In the genomic region with DNA sequence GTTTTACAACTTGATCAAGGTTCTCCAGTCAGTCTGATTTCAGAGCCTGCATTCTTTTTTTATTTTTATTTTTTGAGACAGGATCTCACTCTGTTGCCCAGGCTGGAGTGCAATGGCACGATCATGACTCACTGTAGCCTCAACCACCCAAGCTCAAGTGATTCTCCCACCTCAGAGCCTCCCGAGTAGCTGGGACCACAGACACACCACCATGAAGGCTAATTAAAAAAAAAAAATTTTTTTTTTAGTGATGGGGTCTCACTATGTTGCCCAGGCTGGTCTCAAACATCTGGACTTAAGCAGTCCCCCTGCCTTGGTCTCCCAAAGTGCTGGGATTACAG, we compare ENCODE assay signal across 25 cellular contexts.
DNase-seq lines count a peak whose midpoint lies in the region; ATAC-seq, FAIRE-seq and TF ChIP-seq lines count a peak whose summit lies in the region.
"Had no signal": no experiment of that assay in that cellular context is flagged by ENCODE, and none has a peak within 500 bp of the region (broad histone marks: within the 10 kb centered on the region; RNA-seq: fewer than 3 reads in every experiment).

No MANE protein-coding gene starts in this region.

- H3K36me3 ChIP-seq in PC-3 (ENCODE audit: low read depth, low read length) (no peaks in the 10 kb centered on the region), brain microvascular endothelial cell (replicated peaks) (no peaks in the 10 kb centered on the region), rectal smooth muscle tissue (ENCODE audit: control insufficient read depth, insufficient read depth, low read length) (no peaks in the 10 kb centered on the region)
- H3K36me3 ChIP-seq: neural progenitor cell, tibial nerve had no signal

- H3K27me3 ChIP-seq in PC-3 (ENCODE audit: low read length) = no peaks in the 10 kb centered on the region
- H3K27me3 ChIP-seq in brain microvascular endothelial cell (replicated peaks) = no peaks in the 10 kb centered on the region
- H3K27me3 ChIP-seq in rectal smooth muscle tissue (ENCODE audit: control insufficient read depth, insufficient read depth, low read length) = no peaks in the 10 kb centered on the region
- H3K27me3 ChIP-seq: neural progenitor cell, tibial nerve had no signal

- no peaks in the 10 kb centered on the region for H3K9me2 ChIP-seq in PC-3 (replicated peaks; ENCODE audit: low read length)

- H4K20me1 ChIP-seq in PC-3 (ENCODE audit: low read length) = no peaks in the 10 kb centered on the region

- no peak for TF ChIP-seq POLR2A in A549 (IDR thresholded peaks at IDR 0.05; ENCODE audit: low read length)

- WGBS in A549 (ENCODE audit: missing lambda C conversion rate) = 56% methylated on average over 2 of the region's 2 CpGs

- no peak for FAIRE-seq in A549 (lab: Jason Lieb, UNC)
- FAIRE-seq: islet of Langerhans had no signal

- peaks cover 54% of the 10 kb centered on the region for H3K4me1 ChIP-seq in A549
- H3K4me1 ChIP-seq in PC-3 (ENCODE audit: insufficient read depth, low read length) = peaks cover 39% of the 10 kb centered on the region
- H3K4me1 ChIP-seq in rectal smooth muscle tissue (ENCODE audit: control insufficient read depth, insufficient read depth, low read length) = peaks cover 15% of the 10 kb centered on the region

- POLR2A ChIA-PET in A549 (lab: Yijun Ruan, JAX) = no interaction called here
- POLR2A ChIA-PET in PC-3 (lab: Charles Lee; ENCODE audit: unreplicated experiment) = no interaction called here

- no peak overlapping the region for H3K27ac Mint-ChIP-seq in activated T-cell treated with anti-CD3 and anti-CD28 coated beads, Interleukin-2, amount 50 U/mL, for 24 hours
- H3K27ac Mint-ChIP-seq: progenitor cell of endocrine pancreas, T-cell had no signal

- peak overlapping the region; percentile 82 to 83 for H3K27ac ChIP-seq in A549
- peak overlapping the region; percentile 98 for H3K27ac ChIP-seq in PC-3 (ENCODE audit: low read length)
- peak overlapping the region; percentile 99 for H3K27ac ChIP-seq in brain microvascular endothelial cell
- peak overlapping the region; percentile 82 for H3K27ac ChIP-seq in rectal smooth muscle tissue (ENCODE audit: low read depth, low read length)
- H3K27ac ChIP-seq: epithelial cell of prostate, neural progenitor cell had no signal

- H3K79me2 ChIP-seq in PC-3 (ENCODE audit: low read length) = no peaks in the 10 kb centered on the region

- no peaks in the 10 kb centered on the region for H3K36me3 Mint-ChIP-seq in activated T-cell treated with anti-CD3 and anti-CD28 coated beads, Interleukin-2, amount 50 U/mL, for 24 hours (ENCODE audit: low read depth)
- H3K36me3 Mint-ChIP-seq: neural progenitor cell, T-cell had no signal

- no peaks in the 10 kb centered on the region for H3K9me3 Mint-ChIP-seq in activated T-cell treated with anti-CD3 and anti-CD28 coated beads, Interleukin-2, amount 50 U/mL, for 24 hours
- H3K9me3 Mint-ChIP-seq: neural progenitor cell, T-cell had no signal

- TF ChIP-seq EP300 in A549 (IDR thresholded peaks at IDR 0.05) = no peak

- H3K4me3 Mint-ChIP-seq in activated T-cell treated with anti-CD3 and anti-CD28 coated beads, Interleukin-2, amount 50 U/mL, for 24 hours = no peak overlapping the region
- H3K4me3 Mint-ChIP-seq: neural progenitor cell, T-cell had no signal

- H3K4me3 ChIP-seq in A549 = no peak overlapping the region
- H3K4me3 ChIP-seq in PC-3 (ENCODE audit: low read length) = no peak overlapping the region
- no peak overlapping the region for H3K4me3 ChIP-seq in brain microvascular endothelial cell (ENCODE audit: low read depth, low read length)
- no peak overlapping the region for H3K4me3 ChIP-seq in rectal smooth muscle tissue (ENCODE audit: low read length)
- H3K4me3 ChIP-seq: neural progenitor cell, tibial nerve had no signal

- peaks cover 27% of the 10 kb centered on the region for H3K27me3 Mint-ChIP-seq in activated T-cell treated with anti-CD3 and anti-CD28 coated beads, Interleukin-2, amount 50 U/mL, for 24 hours

- H3K4me2 ChIP-seq in A549 (peak overlapping the region; percentile 61), PC-3 (ENCODE audit: low read length) (no peak overlapping the region)
- H3K4me2 ChIP-seq: neural progenitor cell had no signal

- BruUV-seq in PC-3 (replicated peaks; lab: Mats Ljungman, UMichigan) = no TSS peak

- TF ChIP-seq RAD21 in A549 (conservative IDR thresholded peaks at IDR 0.05 in 1 of 2, IDR thresholded peaks at IDR 0.05 in 1 of 2) = no peak

- CTCF ChIA-PET in A549 (lab: Yijun Ruan, JAX) = no interaction called here
- CTCF ChIA-PET in PC-3 (lab: Charles Lee) = interaction anchor here (0.6 kb wide), 1 partner anchor 73 kb away, joined by 13 read pairs; no protein-coding TSS in a partner anchor

- no peak for TF ChIP-seq CTCF in A549 (IDR thresholded peaks at IDR 0.05)
- no peak for TF ChIP-seq CTCF in PC-3 (conservative IDR thresholded peaks at IDR 0.05; ENCODE audit: low read depth, low read length)
- no peak for TF ChIP-seq CTCF in brain microvascular endothelial cell (IDR thresholded peaks at IDR 0.05; ENCODE audit: low read depth, low read length, missing control alignments)

- H3K9ac ChIP-seq in PC-3 (ENCODE audit: low read length) (peak overlapping the region; percentile 44), rectal smooth muscle tissue (ENCODE audit: low read length) (no peak overlapping the region)
- H3K9ac ChIP-seq: neural progenitor cell had no signal

- H3F3A ChIP-seq in PC-3 (ENCODE audit: low read length, unreplicated experiment) = peaks cover 3% of the 10 kb centered on the region

- no peaks in the 10 kb centered on the region for H3K4me1 Mint-ChIP-seq in activated T-cell treated with anti-CD3 and anti-CD28 coated beads, Interleukin-2, amount 50 U/mL, for 24 hours (ENCODE audit: low read depth)
- H3K4me1 Mint-ChIP-seq: T-cell had no signal

- no peak overlapping the region for H2AFZ ChIP-seq in PC-3 (ENCODE audit: low read length)
- H2AFZ ChIP-seq: neural progenitor cell had no signal

- in situ Hi-C loops in brain microvascular endothelial cell (cut with HindIII; ENCODE audit: low pct_ligation_motif_present, low sequenced_read_pairs) = no loop called here

- no peak for DNase-seq in A549 (ENCODE audit: low read depth in 1 of 2, low spot score in 1 of 2)
- DNase-seq in PC-3 = no peak
- DNase-seq in brain microvascular endothelial cell = no peak
- DNase-seq in HuH-7 (ENCODE audit: low spot score) = no peak
- DNase-seq in activated T-cell treated with anti-CD3 and anti-CD28 coated beads, Interleukin-2, amount 50 U/mL, for 24 hours = no peak
- DNase-seq: activated CD4-positive, alpha-beta T cell treated with anti-CD3 and anti-CD28 coated beads for 1 hour; activated naive CD4-positive, alpha-beta T cell; activated T-cell treated with anti-CD3 and anti-CD28 coated beads, Interleukin-2, amount 50 U/mL, for 1 hour; COR-L47; DND-41; foreskin melanocyte; NCI-H146; NCI-H526; Right ventricle myocardium superior; stimulated activated CD4-positive, alpha-beta T cell treated with anti-CD3 and anti-CD28 coated beads, Interleukin-2, amount 100 ng/mL, for 48 hours; stimulated activated naive CD4-positive, alpha-beta T cell treated with Interleukin-2 at 50 U/mL for 16 hours; T-cell had no signal

- ATAC-seq in A549 = no peak
- ATAC-seq in PC-3 = peak; percentile 20
- ATAC-seq in HG03520 (IDR thresholded peaks at IDR 0.05; ENCODE audit: unreplicated experiment) = no peak
- no peak for ATAC-seq in HG02852 (IDR thresholded peaks at IDR 0.05; ENCODE audit: unreplicated experiment)
- ATAC-seq: T-cell had no signal

- intact Hi-C loops in PC-3 (cut with micrococcal nuclease) = loop anchor here (1.0 to 5.0 kb wide), 2 partner anchors 33 to 131 kb away; no protein-coding TSS in a partner anchor

- H3K9me3 ChIP-seq in A549 (no peaks in the 10 kb centered on the region), PC-3 (ENCODE audit: low read length) (no peaks in the 10 kb centered on the region; the same call in 1 of the 2 replicates)
- H3K9me3 ChIP-seq: tibial nerve had no signal

TF ChIP-seq in A549, 52 proteins besides CTCF, POLR2A, EP300 and RAD21:
- TF ChIP-seq EHMT2 (IDR thresholded peaks at IDR 0.05; ENCODE audit: low read depth) (no peak), MYC (IDR thresholded peaks at IDR 0.05; ENCODE audit: borderline replicate concordance, low read length) (no peak), EHF (CRISPR knock-in tag; IDR thresholded peaks at IDR 0.05) (no peak)
- TF ChIP-seq, protein P1, sequence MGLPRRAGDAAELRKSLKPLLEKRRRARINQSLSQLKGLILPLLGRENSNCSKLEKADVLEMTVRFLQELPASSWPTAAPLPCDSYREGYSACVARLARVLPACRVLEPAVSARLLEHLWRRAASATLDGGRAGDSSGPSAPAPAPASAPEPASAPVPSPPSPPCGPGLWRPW (IDR thresholded peaks at IDR 0.05) = no peak
